ENCODE assay signal across 8 cellular contexts in genomic region chr16:11797166-11797956, GRCh38. TPM values are rescaled to one million over a fixed set of nuclear protein-coding genes. Genes with fewer than 3 reads are reported as not detected.
DNase-seq lines count a peak whose midpoint lies in the region; ATAC-seq and TF ChIP-seq lines count a peak whose summit lies in the region.

ZC3H7A (minus strand) TSS chr16:11797258; CDS start chr16:11782354, 14,904 bp downstream.

- peaks cover 10 to 65% (median 37%) of the 10 kb centered on the region in 3 donors for H3K4me1 ChIP-seq in gastroesophageal sphincter

- intact Hi-C loops in activated naive CD4-positive, alpha-beta T cell treated with anti-CD3 and anti-CD28 coated beads for 36 hours (cut with micrococcal nuclease): loop anchor here (1.0 to 10.0 kb wide), 10 partner anchors 13 to 853 kb away; partner anchors contain the start of genes CLEC16A, GSPT1, LITAF and RSL1D1

- WGBS in gastroesophageal sphincter (ENCODE audit: low coverage in 1 of 2), 2 donors: 0% methylated on average over 1 of the region's 80 CpGs; no CpG with 5 or more reads in 1 of the 2 donors

- in situ Hi-C loops in SK-MEL-5 (cut with HindIII; ENCODE audit: low pct_unique_long_range_greater_than_20kb, low sequenced_read_pairs): no loop called here

- H3K9me3 Mint-ChIP-seq in activated naive CD4-positive, alpha-beta T cell treated with anti-CD3 and anti-CD28 coated beads for 36 hours: no peaks in the 10 kb centered on the region

- no peaks in the 10 kb centered on the region for H3K36me3 ChIP-seq in gastroesophageal sphincter

- no peak for TF ChIP-seq EP300 in gastroesophageal sphincter (IDR thresholded peaks at IDR 0.05)

- peak within 1 kb of the TSS; percentile 92 for H3K4me3 Mint-ChIP-seq in activated naive CD4-positive, alpha-beta T cell treated with anti-CD3 and anti-CD28 coated beads for 36 hours

- POLR2A ChIA-PET in HEK293T (lab: Yijun Ruan, JAX): interaction anchor here (0.7 to 3.6 kb wide), 16 partner anchors 10 to 179 kb away, joined by 3 to 24 read pairs (median 4); partner anchors contain the start of genes SNX29 and TXNDC11

- H3K4me3 ChIP-seq in gastroesophageal sphincter: peak within 1 kb of the TSS; percentile 98 to 99

- peak; percentile 93 to 97 for TF ChIP-seq POLR2A in gastroesophageal sphincter (IDR thresholded peaks at IDR 0.05)

- peak within 1 kb of the TSS; percentile 96 to 99 (median 99) for H3K27ac ChIP-seq in gastroesophageal sphincter

- H3K27ac Mint-ChIP-seq in activated naive CD4-positive, alpha-beta T cell treated with anti-CD3 and anti-CD28 coated beads for 36 hours: peak within 1 kb of the TSS; percentile 93

- no peaks in the 10 kb centered on the region for H3K9me3 ChIP-seq in gastroesophageal sphincter

- ATAC-seq in gastroesophageal sphincter: peak; percentile 99

- TF ChIP-seq CTCF in gastroesophageal sphincter (IDR thresholded peaks at IDR 0.05): peak in 3 of 4 experiments; percentile 82 to 99 (median 99)

- peaks cover 41% of the 10 kb centered on the region for H3K36me3 Mint-ChIP-seq in activated naive CD4-positive, alpha-beta T cell treated with anti-CD3 and anti-CD28 coated beads for 36 hours (ENCODE audit: low read depth)

- CTCF ChIA-PET in HEK293T (lab: Yijun Ruan, JAX): interaction anchor here (0.6 to 1.4 kb wide), 9 partner anchors 15 to 310 kb away, joined by 3 to 11 read pairs (median 3); no protein-coding TSS in a partner anchor
- CTCF ChIA-PET in activated naive CD4-positive, alpha-beta T cell treated with anti-CD3 and anti-CD28 coated beads for 36 hours (lab: Charles Lee): interaction anchor here (0.6 to 4.0 kb wide), 19 partner anchors 10 to 271 kb away, joined by 3 to 47 read pairs (median 4); partner anchors contain the start of genes RSL1D1 and TXNDC11

- no peaks in the 10 kb centered on the region for H3K27me3 ChIP-seq in gastroesophageal sphincter

- H3K27me3 Mint-ChIP-seq in activated naive CD4-positive, alpha-beta T cell treated with anti-CD3 and anti-CD28 coated beads for 36 hours (ENCODE audit: low read depth): no peaks in the 10 kb centered on the region

- DNase-seq in GM04504 (ENCODE audit: low read depth): peak; percentile 93
- peak; percentile 94 for DNase-seq in HEK293T (ENCODE audit: extremely low spot score)
- DNase-seq in MV-4-11 (lab: John Stamatoyannopoulos, UW): peak; percentile 94
- peak; percentile 94 for DNase-seq in SK-MEL-5 (ENCODE audit: low read depth, low spot score)
- DNase-seq in activated naive CD4-positive, alpha-beta T cell treated with anti-CD3 and anti-CD28 coated beads for 36 hours: peak; percentile 95
- DNase-seq in non-pigmented ciliary epithelial cell (ENCODE audit: low read depth): peak; percentile 81
- DNase-seq in superior temporal gyrus (ENCODE audit: extremely low spot score): peak; percentile 96

- peaks cover 72% of the 10 kb centered on the region for H3K4me1 Mint-ChIP-seq in activated naive CD4-positive, alpha-beta T cell treated with anti-CD3 and anti-CD28 coated beads for 36 hours (ENCODE audit: low read depth)

TF ChIP-seq in HEK293T, 16 proteins besides CTCF, POLR2A, EP300 and RAD21:
- TF ChIP-seq ARNT (IDR thresholded peaks at IDR 0.05) (0 out of 2 replicates have a peak, but pooled peaks have one; percentile 47), PKNOX1 (IDR thresholded peaks at IDR 0.05) (peak; percentile 11; the same call in 1 of the 2 replicates), CTBP1 (IDR thresholded peaks at IDR 0.05; ENCODE audit: borderline replicate concordance) (no peak), L3MBTL2 (conservative IDR thresholded peaks at IDR 0.05) (peak; percentile 65), LEF1 (IDR thresholded peaks at IDR 0.05; ENCODE audit: borderline replicate concordance) (peak; percentile 71; the same call in 1 of the 2 replicates), SUZ12 (IDR thresholded peaks at IDR 0.05) (no peak), FOXM1 (IDR thresholded peaks at IDR 0.05; ENCODE audit: borderline replicate concordance) (peak; percentile 80)

RNA-seq across cellular contexts. Expression of gene ZC3H7A, which starts in this region (rescaled TPM):
- 54.7 and 62.0 TPM in 2 replicates for total RNA-seq in SK-MEL-5 (2014; rRNA removed; shearing (Covaris generic))
- polyA plus RNA-seq in SK-MEL-5 (2015; cell fraction: cytosol; rRNA removed): 67.8 and 73.3 TPM in 2 replicates
- 174 and 211 TPM in 2 replicates for polyA plus RNA-seq in SK-MEL-5 (2015; cell fraction: nucleus; rRNA removed)
- 100 to 1,000 TPM; 123 to 127 TPM for total RNA-seq in activated naive CD4-positive, alpha-beta T cell treated with anti-CD3 and anti-CD28 coated beads for 36 hours
- 10 to 100 TPM; 55.5 to 78.9 (median 68.4) TPM for total RNA-seq in gastroesophageal sphincter

Comparison
In these comparisons a context has a peak if more than half of its experiments do, and no peak if none do; other contexts are left out.
1. Peak in every context shown above with its lines: DNase-seq, ATAC-seq, H3K4me3 ChIP-seq and H3K27ac ChIP-seq.